In the genomic region with DNA sequence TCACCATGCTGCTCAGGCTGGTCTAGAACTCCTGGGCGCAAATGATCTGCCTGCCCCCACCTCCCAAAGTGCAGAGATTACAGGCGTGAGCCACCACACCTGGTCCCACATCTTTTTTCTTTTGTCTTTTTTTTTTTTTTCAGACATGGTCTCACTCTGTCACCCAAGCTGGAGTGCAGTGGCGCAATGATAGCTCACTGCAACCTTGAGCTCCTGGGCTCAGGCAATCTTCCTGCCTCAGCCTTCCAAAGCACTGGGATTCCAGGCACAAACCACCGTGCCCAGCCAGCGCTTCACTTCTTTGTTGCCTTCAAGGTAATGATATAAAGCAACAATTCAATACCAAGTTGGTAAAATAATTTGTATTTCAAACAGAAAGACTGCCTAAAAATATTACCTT, we compare ENCODE assay signal across 16 cellular contexts.
A peak's percentile ranks its signal among the peaks of the same experiment; 100 is the strongest.
DNase-seq lines count a peak whose midpoint lies in the region; ATAC-seq and TF ChIP-seq lines count a peak whose summit lies in the region.
"Had no signal": no experiment of that assay in that cellular context is flagged by ENCODE, and none has a peak within 500 bp of the region (broad histone marks: within the 10 kb centered on the region; RNA-seq: fewer than 3 reads in every experiment).

No MANE protein-coding gene starts in this region.

- CTCF ChIA-PET in activated CD8-positive, alpha-beta memory T cell treated with anti-CD3 and anti-CD28 coated beads, Interleukin-2, amount 10 ng/mL, durations not matched to agents 7 days and 5 days (lab: Charles Lee) = interaction anchor here (0.9 to 1.2 kb wide), 2 partner anchors 16 to 22 kb away, joined by 3 read pairs; no protein-coding TSS in a partner anchor
- CTCF ChIA-PET in CD4-positive, alpha-beta T cell (lab: Charles Lee) = no interaction called here
- CTCF ChIA-PET in PC-9 (lab: Charles Lee) = interaction anchor here (0.6 kb wide), 1 partner anchor 28 kb away, joined by 4 read pairs; no protein-coding TSS in a partner anchor

- no peak overlapping the region for H3K4me2 ChIP-seq in PC-9

- no TSS peak for BruUV-seq in PC-9 (replicated peaks; lab: Mats Ljungman, UMichigan)

- no peaks in the 10 kb centered on the region for H3K9me2 ChIP-seq in PC-9 (ENCODE audit: insufficient read depth)

- no peaks in the 10 kb centered on the region for H3K27me3 Mint-ChIP-seq in activated CD8-positive, alpha-beta memory T cell treated with anti-CD3 and anti-CD28 coated beads, Interleukin-2, amount 10 ng/mL, durations not matched to agents 7 days and 5 days
- H3K27me3 Mint-ChIP-seq in CD4-positive, alpha-beta T cell = no peaks in the 10 kb centered on the region
- peaks cover 0 to 5% (median 4%) of the 10 kb centered on the region in 3 donors for H3K27me3 Mint-ChIP-seq in immature natural killer cell (ENCODE audit: low read depth in 3 of 3)

- H3F3A ChIP-seq in PC-9 (ENCODE audit: insufficient read depth, low read depth) = peaks cover 23% of the 10 kb centered on the region

- H3K36me3 ChIP-seq in PC-9 (ENCODE audit: low read depth) = 0 out of 2 replicates have a peak, but pooled peaks cover 5% of the 10 kb centered on the region

- H4K20me1 ChIP-seq in PC-9 (ENCODE audit: insufficient read depth) = no peaks in the 10 kb centered on the region

- TF ChIP-seq CTCF in CD4-positive, alpha-beta T cell (IDR thresholded peaks at IDR 0.05) = no peak
- no peak for TF ChIP-seq CTCF in PC-9 (conservative IDR thresholded peaks at IDR 0.05)

- no peak overlapping the region for H3K4me3 ChIP-seq in PC-9
- H3K4me3 ChIP-seq: GM23248 had no signal

- H3K27ac ChIP-seq in CD4-positive, alpha-beta T cell (ENCODE audit: low read depth, low read length) = no peak overlapping the region
- peak overlapping the region; percentile 47; the same call in 1 of the 2 replicates for H3K27ac ChIP-seq in PC-9
- H3K27ac ChIP-seq: GM23248 had no signal

- H3K36me3 Mint-ChIP-seq in activated CD8-positive, alpha-beta memory T cell treated with anti-CD3 and anti-CD28 coated beads, Interleukin-2, amount 10 ng/mL, durations not matched to agents 7 days and 5 days = peaks cover 47% of the 10 kb centered on the region
- peaks cover 72% of the 10 kb centered on the region for H3K36me3 Mint-ChIP-seq in CD4-positive, alpha-beta T cell (ENCODE audit: low read depth)
- H3K36me3 Mint-ChIP-seq in immature natural killer cell = peaks cover 10 to 16% (median 12%) of the 10 kb centered on the region in 3 donors

- H3K9me3 Mint-ChIP-seq in activated CD8-positive, alpha-beta memory T cell treated with anti-CD3 and anti-CD28 coated beads, Interleukin-2, amount 10 ng/mL, durations not matched to agents 7 days and 5 days (ENCODE audit: low read depth) = no peaks in the 10 kb centered on the region
- no peaks in the 10 kb centered on the region for H3K9me3 Mint-ChIP-seq in CD4-positive, alpha-beta T cell
- H3K9me3 Mint-ChIP-seq in immature natural killer cell = no peaks in the 10 kb centered on the region

- no peaks in the 10 kb centered on the region for H3K9me3 ChIP-seq in CD4-positive, alpha-beta T cell (ENCODE audit: control insufficient read depth, low read length)
- H3K9me3 ChIP-seq in PC-9 (ENCODE audit: insufficient read depth, low read depth) = no peaks in the 10 kb centered on the region

- H3K4me1 ChIP-seq in PC-9 (replicated peaks; ENCODE audit: insufficient read depth) = peaks cover 28% of the 10 kb centered on the region

- no peaks in the 10 kb centered on the region for H3K27me3 ChIP-seq in CD4-positive, alpha-beta T cell (ENCODE audit: control insufficient read depth, insufficient read depth, low read length)
- H3K27me3 ChIP-seq in PC-9 (ENCODE audit: insufficient read depth, low read depth) = no peaks in the 10 kb centered on the region

- DNase-seq in activated CD8-positive, alpha-beta memory T cell treated with anti-CD3 and anti-CD28 coated beads, Interleukin-2, amount 10 ng/mL, durations not matched to agents 7 days and 5 days = no peak
- no peak for DNase-seq in activated CD8-positive, alpha-beta memory T cell treated with anti-CD3 and anti-CD28 coated beads for 24 hours
- DNase-seq in CD4-positive, alpha-beta T cell = no peak
- DNase-seq in PC-9 (no peak), immature natural killer cell (no peak), cortex of kidney (lab: John Stamatoyannopoulos, UW) (no peak)
- no peak for DNase-seq in stimulated activated naive CD4-positive, alpha-beta T cell (lab: John Stamatoyannopoulos, UW)
- DNase-seq: AML-193, GF-D8, GM23248, KG1, NCI-H1092, NCI-H2107, NCI-H345 had no signal

- no peak for ATAC-seq in activated CD8-positive, alpha-beta memory T cell treated with anti-CD3 and anti-CD28 coated beads, Interleukin-2, amount 10 ng/mL, durations not matched to agents 7 days and 5 days
- no peak for ATAC-seq in CD4-positive, alpha-beta T cell (ENCODE audit: poor library complexity)
- ATAC-seq in HG03135 (IDR thresholded peaks at IDR 0.05; ENCODE audit: unreplicated experiment) = no peak
- ATAC-seq: HCT116 had no signal

- intact Hi-C loops in CD4-positive, alpha-beta T cell (cut with DNase I, micrococcal nuclease) = no loop called here
- intact Hi-C loops in PC-9 (cut with micrococcal nuclease; ENCODE audit: unreplicated experiment) = loop anchor here (5.0 kb wide), 1 partner anchor 138 kb away; the partner anchor contains the start of gene GPR107

- no peaks in the 10 kb centered on the region for H3K79me2 ChIP-seq in PC-9 (ENCODE audit: low read depth)

- POLR2A ChIA-PET in CD4-positive, alpha-beta T cell (lab: Charles Lee) = no interaction called here
- POLR2A ChIA-PET in PC-9 (lab: Charles Lee; ENCODE audit: unreplicated experiment) = interaction anchor here (0.7 kb wide), 1 partner anchor 159 kb away, joined by 25 read pairs; no protein-coding TSS in a partner anchor

- no peak overlapping the region for H2AFZ ChIP-seq in PC-9
- H2AFZ ChIP-seq: GM23248 had no signal

- H3K4me3 Mint-ChIP-seq in activated CD8-positive, alpha-beta memory T cell treated with anti-CD3 and anti-CD28 coated beads, Interleukin-2, amount 10 ng/mL, durations not matched to agents 7 days and 5 days = no peak overlapping the region
- no peak overlapping the region for H3K4me3 Mint-ChIP-seq in CD4-positive, alpha-beta T cell
- H3K4me3 Mint-ChIP-seq in immature natural killer cell = no peak overlapping the region

- H3K4me1 Mint-ChIP-seq in activated CD8-positive, alpha-beta memory T cell treated with anti-CD3 and anti-CD28 coated beads, Interleukin-2, amount 10 ng/mL, durations not matched to agents 7 days and 5 days = peaks cover 23% of the 10 kb centered on the region
- peaks cover 21% of the 10 kb centered on the region for H3K4me1 Mint-ChIP-seq in CD4-positive, alpha-beta T cell (ENCODE audit: low read depth)
- H3K4me1 Mint-ChIP-seq in immature natural killer cell = peaks cover 29 to 43% of the 10 kb centered on the region in 2 donors

- peak overlapping the region; percentile 54 for H3K27ac Mint-ChIP-seq in activated CD8-positive, alpha-beta memory T cell treated with anti-CD3 and anti-CD28 coated beads, Interleukin-2, amount 10 ng/mL, durations not matched to agents 7 days and 5 days
- peak overlapping the region; percentile 42 for H3K27ac Mint-ChIP-seq in CD4-positive, alpha-beta T cell
- H3K27ac Mint-ChIP-seq in immature natural killer cell = peak overlapping the region in 4 of 6 donors; percentile 11 to 51 (median 29)
